Comparison of ENCODE assay signal across 1 cellular context in the genomic region with DNA sequence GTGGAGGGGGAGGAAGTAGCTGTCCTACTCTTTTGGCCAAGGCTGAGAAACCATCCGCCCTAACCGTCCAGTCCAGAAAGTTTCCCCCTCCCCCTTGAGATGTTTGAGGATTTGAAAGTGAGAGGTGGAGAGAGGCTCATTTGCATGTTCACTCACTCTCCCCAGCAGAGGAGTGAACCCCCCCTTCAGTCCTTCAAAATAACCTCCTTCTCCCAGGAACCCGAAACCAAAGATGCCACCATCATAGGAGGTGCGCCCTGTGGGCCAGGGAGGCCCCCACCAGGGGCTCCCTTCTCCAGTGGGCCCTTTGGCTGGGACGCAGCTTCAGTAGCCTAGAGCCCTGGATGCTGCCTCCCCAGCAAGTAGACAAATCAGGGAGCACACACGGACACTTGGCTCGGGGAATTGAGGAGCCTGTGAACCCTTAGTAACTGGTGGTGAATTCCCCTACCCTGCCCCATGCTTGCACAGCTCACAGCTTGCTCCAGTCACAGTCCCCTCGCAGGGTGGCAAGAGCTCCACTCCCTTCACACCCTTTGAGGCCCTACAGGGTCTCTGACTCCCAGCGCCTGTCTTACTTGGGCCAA.
TF ChIP-seq lines count a peak whose summit lies in the region.

No MANE protein-coding gene starts in this region.

TF ChIP-seq in K562, 482 proteins besides CTCF, POLR2A, EP300 and RAD21 (continued from another document):
- TF ChIP-seq, protein P1, sequence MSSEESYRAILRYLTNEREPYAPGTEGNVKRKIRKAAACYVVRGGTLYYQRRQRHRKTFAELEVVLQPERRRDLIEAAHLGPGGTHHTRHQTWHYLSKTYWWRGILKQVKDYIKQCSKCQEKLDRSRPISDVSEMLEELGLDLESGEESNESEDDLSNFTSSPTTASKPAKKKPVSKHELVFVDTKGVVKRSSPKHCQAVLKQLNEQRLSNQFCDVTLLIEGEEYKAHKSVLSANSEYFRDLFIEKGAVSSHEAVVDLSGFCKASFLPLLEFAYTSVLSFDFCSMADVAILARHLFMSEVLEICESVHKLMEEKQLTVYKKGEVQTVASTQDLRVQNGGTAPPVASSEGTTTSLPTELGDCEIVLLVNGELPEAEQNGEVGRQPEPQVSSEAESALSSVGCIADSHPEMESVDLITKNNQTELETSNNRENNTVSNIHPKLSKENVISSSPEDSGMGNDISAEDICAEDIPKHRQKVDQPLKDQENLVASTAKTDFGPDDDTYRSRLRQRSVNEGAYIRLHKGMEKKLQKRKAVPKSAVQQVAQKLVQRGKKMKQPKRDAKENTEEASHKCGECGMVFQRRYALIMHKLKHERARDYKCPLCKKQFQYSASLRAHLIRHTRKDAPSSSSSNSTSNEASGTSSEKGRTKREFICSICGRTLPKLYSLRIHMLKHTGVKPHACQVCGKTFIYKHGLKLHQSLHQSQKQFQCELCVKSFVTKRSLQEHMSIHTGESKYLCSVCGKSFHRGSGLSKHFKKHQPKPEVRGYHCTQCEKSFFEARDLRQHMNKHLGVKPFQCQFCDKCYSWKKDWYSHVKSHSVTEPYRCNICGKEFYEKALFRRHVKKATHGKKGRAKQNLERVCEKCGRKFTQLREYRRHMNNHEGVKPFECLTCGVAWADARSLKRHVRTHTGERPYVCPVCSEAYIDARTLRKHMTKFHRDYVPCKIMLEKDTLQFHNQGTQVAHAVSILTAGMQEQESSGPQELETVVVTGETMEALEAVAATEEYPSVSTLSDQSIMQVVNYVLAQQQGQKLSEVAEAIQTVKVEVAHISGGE (CRISPR knock-in tag; IDR thresholded peaks at IDR 0.05) = no peak
- no peak for TF ChIP-seq NR2C1 (IDR thresholded peaks at IDR 0.05)
- no peak for TF ChIP-seq NR2C1 (tag; IDR thresholded peaks at IDR 0.05)
TF ChIP-seq in K562: peak in this region for 0.
